8 cellular contexts compared by ENCODE assay signal in genomic region chr5:14872070-14872989, GRCh38. TPM values are rescaled to one million over a fixed set of nuclear protein-coding genes. Genes with fewer than 3 reads are reported as not detected.
A peak's percentile ranks its signal among the peaks of the same experiment; 100 is the strongest.
DNase-seq lines count a peak whose midpoint lies in the region; ATAC-seq and TF ChIP-seq lines count a peak whose summit lies in the region.

No MANE protein-coding gene starts in this region.

- H3K4me1 ChIP-seq in OCI-LY1 (ENCODE audit: insufficient read depth, low read length, severe bottlenecking): peaks cover 32% of the 10 kb centered on the region

- H3K9me3 Mint-ChIP-seq in activated T-helper 2 cell treated with anti-CD3 and anti-CD28 coated beads, Interferon-gamma antibody, Interleukin-2, Interleukin-4, amounts not matched to agents 10 μg/mL and 5 μg/mL and 100 μg/mL, durations not matched to agents 14 hours and 24 hours and 36 hours: no peaks in the 10 kb centered on the region
- no peaks in the 10 kb centered on the region for H3K9me3 Mint-ChIP-seq in nephron

- DNase-seq in SIG-M5 treated with dmso at 0.1 percent for 504 hours (lab: John Stamatoyannopoulos, UW; ENCODE audit: unreplicated experiment) (peak; percentile 18), SIG-M5 (lab: John Stamatoyannopoulos, UW) (no peak), fibroblast of the aortic adventitia (ENCODE audit: low read depth) (peak; percentile 45), substantia nigra (lab: John Stamatoyannopoulos, UW) (peak; percentile 16 to 85 (median 68))
- peak; percentile 48 for DNase-seq in activated T-helper 2 cell treated with anti-CD3 and anti-CD28 coated beads, Interferon-gamma antibody, Interleukin-2, Interleukin-4, amounts not matched to agents 10 μg/mL and 5 μg/mL and 100 μg/mL, durations not matched to agents 14 hours and 24 hours and 36 hours (ENCODE audit: low spot score)

- TF ChIP-seq CTCF in OCI-LY1 (IDR thresholded peaks at IDR 0.05; ENCODE audit: low read length) (no peak), fibroblast of the aortic adventitia (IDR thresholded peaks at IDR 0.05; ENCODE audit: insufficient read depth, low read length) (no peak), nephron (IDR thresholded peaks at IDR 0.05; ENCODE audit: unreplicated experiment in 3 of 3) (peak in 1 of 3 experiments; percentile 50)

- peaks cover 15% of the 10 kb centered on the region for H3K27me3 Mint-ChIP-seq in activated T-helper 2 cell treated with anti-CD3 and anti-CD28 coated beads, Interferon-gamma antibody, Interleukin-2, Interleukin-4, amounts not matched to agents 10 μg/mL and 5 μg/mL and 100 μg/mL, durations not matched to agents 14 hours and 24 hours and 36 hours (ENCODE audit: low read depth)
- peaks cover 42% of the 10 kb centered on the region for H3K27me3 Mint-ChIP-seq in nephron (ENCODE audit: low read depth)

- H3K4me1 Mint-ChIP-seq in activated T-helper 2 cell treated with anti-CD3 and anti-CD28 coated beads, Interferon-gamma antibody, Interleukin-2, Interleukin-4, amounts not matched to agents 10 μg/mL and 5 μg/mL and 100 μg/mL, durations not matched to agents 14 hours and 24 hours and 36 hours (ENCODE audit: low read depth): peaks cover 29% of the 10 kb centered on the region
- peaks cover 15% of the 10 kb centered on the region for H3K4me1 Mint-ChIP-seq in nephron

- H3K27me3 ChIP-seq in OCI-LY1 (ENCODE audit: insufficient read depth, low read length): no peaks in the 10 kb centered on the region

- peak overlapping the region; percentile 89 for H3K27ac Mint-ChIP-seq in activated T-helper 2 cell treated with anti-CD3 and anti-CD28 coated beads, Interferon-gamma antibody, Interleukin-2, Interleukin-4, amounts not matched to agents 10 μg/mL and 5 μg/mL and 100 μg/mL, durations not matched to agents 14 hours and 24 hours and 36 hours
- peak overlapping the region in 2 of 3 experiments; percentile 79 to 85 for H3K27ac Mint-ChIP-seq in nephron

- no peaks in the 10 kb centered on the region for H3K9me2 ChIP-seq in OCI-LY1 (ENCODE audit: low read depth, low read length)

- no peak overlapping the region; the same call in 1 of the 2 replicates for H2AFZ ChIP-seq in OCI-LY1 (ENCODE audit: low read length)

- peak overlapping the region; percentile 76 for H3K4me2 ChIP-seq in OCI-LY1 (ENCODE audit: low read length)

- H3K27ac ChIP-seq in OCI-LY1 (ENCODE audit: low read depth, low read length, poor library complexity, severe bottlenecking): no peak overlapping the region
- H3K27ac ChIP-seq in substantia nigra (ENCODE audit: low read depth, low read length, poor library complexity, severe bottlenecking): peak overlapping the region; percentile 82

- peaks cover 34% of the 10 kb centered on the region for H3K79me2 ChIP-seq in OCI-LY1 (ENCODE audit: insufficient read depth, low read length)

- intact Hi-C loops in activated T-helper 2 cell treated with anti-CD3 and anti-CD28 coated beads, Interferon-gamma antibody, Interleukin-2, Interleukin-4, amounts not matched to agents 10 μg/mL and 5 μg/mL and 100 μg/mL, durations not matched to agents 14 hours and 24 hours and 36 hours (cut with micrococcal nuclease): loop anchor here (2.0 to 10.0 kb wide), 4 partner anchors 130 to 508 kb away; no protein-coding TSS in a partner anchor

- H3F3A ChIP-seq in OCI-LY1 (ENCODE audit: insufficient read depth, low read length): 0 out of 2 replicates have a peak, but pooled peaks cover 5% of the 10 kb centered on the region

- H3K36me3 Mint-ChIP-seq in activated T-helper 2 cell treated with anti-CD3 and anti-CD28 coated beads, Interferon-gamma antibody, Interleukin-2, Interleukin-4, amounts not matched to agents 10 μg/mL and 5 μg/mL and 100 μg/mL, durations not matched to agents 14 hours and 24 hours and 36 hours (ENCODE audit: low read depth): peaks cover 6% of the 10 kb centered on the region
- no peaks in the 10 kb centered on the region for H3K36me3 Mint-ChIP-seq in nephron (ENCODE audit: low read depth)

- no peaks in the 10 kb centered on the region for H3K9me3 ChIP-seq in OCI-LY1 (ENCODE audit: low read length)

- H3K36me3 ChIP-seq in OCI-LY1 (ENCODE audit: insufficient read depth, low read length): no peaks in the 10 kb centered on the region

- ATAC-seq in HG03045 (IDR thresholded peaks at IDR 0.05; ENCODE audit: unreplicated experiment): peak; percentile 49

- no peaks in the 10 kb centered on the region for H4K20me1 ChIP-seq in OCI-LY1 (ENCODE audit: insufficient read depth, low read length)

- H3K9ac ChIP-seq in OCI-LY1 (ENCODE audit: low read length): peak overlapping the region; percentile 57

- H3K4me3 Mint-ChIP-seq in activated T-helper 2 cell treated with anti-CD3 and anti-CD28 coated beads, Interferon-gamma antibody, Interleukin-2, Interleukin-4, amounts not matched to agents 10 μg/mL and 5 μg/mL and 100 μg/mL, durations not matched to agents 14 hours and 24 hours and 36 hours (ENCODE audit: low read depth): peak overlapping the region; percentile 88
- H3K4me3 Mint-ChIP-seq in nephron: peak overlapping the region; percentile 89 to 90 (median 90)

- peak overlapping the region; percentile 66 for H3K4me3 ChIP-seq in OCI-LY1 (ENCODE audit: low read depth, low read length, poor library complexity, severe bottlenecking)
- H3K4me3 ChIP-seq in fibroblast of the aortic adventitia (ENCODE audit: low read depth, low read length): peak overlapping the region; percentile 76

RNA-seq across cellular contexts. Expression of gene ANKH, which starts 0.8 kb away (rescaled TPM):
- 45.0 and 45.4 TPM in 2 replicates for total RNA-seq in activated T-helper 2 cell treated with anti-CD3 and anti-CD28 coated beads, Interferon-gamma antibody, Interleukin-2, Interleukin-4, amounts not matched to agents 10 μg/mL and 5 μg/mL and 100 μg/mL, durations not matched to agents 14 hours and 24 hours and 36 hours
- total RNA-seq in fibroblast of the aortic adventitia (ENCODE audit: low replicate concordance): 36.0 and 82.2 TPM in 2 replicates
